In genomic region chr5:114314061-114314460, GRCh38 we compare ENCODE assay signal across 12 cellular contexts. TPM values are rescaled to one million over a fixed set of nuclear protein-coding genes. Genes with fewer than 3 reads are reported as not detected.
"Had no signal": no experiment of that assay in that cellular context is flagged by ENCODE, and none has a peak within 500 bp of the region (broad histone marks: within the 10 kb centered on the region; RNA-seq: fewer than 3 reads in every experiment).

No MANE protein-coding gene starts in this region.

- DNase-seq: Karpas-422, KBM-7 had no signal

- FAIRE-seq: H1, H54, HepG2 had no signal

- H3K4me2 ChIP-seq: GM23338, KMS-11 had no signal

- H3K27ac Mint-ChIP-seq: GM23338, IgD-negative memory B cell had no signal

- H3K36me3 ChIP-seq: HAP-1 had no signal

- H3K27ac ChIP-seq: HL-60, KMS-11 had no signal

- H2AFZ ChIP-seq: GM23338 had no signal

- H3K9me3 ChIP-seq: HAP-1 had no signal

- H3K4me1 ChIP-seq: HAP-1 had no signal

- H3K9me3 Mint-ChIP-seq: GM23338, IgD-negative memory B cell had no signal

- H3K4me3 ChIP-seq: GM23338, HAP-1 had no signal

- H3K4me1 Mint-ChIP-seq: IgD-negative memory B cell had no signal

- H3K4me3 Mint-ChIP-seq: GM23338, IgD-negative memory B cell had no signal

- H3K36me3 Mint-ChIP-seq: IgD-negative memory B cell had no signal

- ATAC-seq: GM23338, HCT116, HepG2 had no signal

- H3K9ac ChIP-seq: KMS-11 had no signal

RNA-seq across cellular contexts. Expression of gene KCNN2, which starts 47.8 kb away (rescaled TPM):
- total RNA-seq: HepG2, HT1080 had no signal
- polyA plus RNA-seq: HepG2, IgD-negative memory B cell had no signal
